Comparison of ENCODE assay signal across 8 cellular contexts in the genomic region with DNA sequence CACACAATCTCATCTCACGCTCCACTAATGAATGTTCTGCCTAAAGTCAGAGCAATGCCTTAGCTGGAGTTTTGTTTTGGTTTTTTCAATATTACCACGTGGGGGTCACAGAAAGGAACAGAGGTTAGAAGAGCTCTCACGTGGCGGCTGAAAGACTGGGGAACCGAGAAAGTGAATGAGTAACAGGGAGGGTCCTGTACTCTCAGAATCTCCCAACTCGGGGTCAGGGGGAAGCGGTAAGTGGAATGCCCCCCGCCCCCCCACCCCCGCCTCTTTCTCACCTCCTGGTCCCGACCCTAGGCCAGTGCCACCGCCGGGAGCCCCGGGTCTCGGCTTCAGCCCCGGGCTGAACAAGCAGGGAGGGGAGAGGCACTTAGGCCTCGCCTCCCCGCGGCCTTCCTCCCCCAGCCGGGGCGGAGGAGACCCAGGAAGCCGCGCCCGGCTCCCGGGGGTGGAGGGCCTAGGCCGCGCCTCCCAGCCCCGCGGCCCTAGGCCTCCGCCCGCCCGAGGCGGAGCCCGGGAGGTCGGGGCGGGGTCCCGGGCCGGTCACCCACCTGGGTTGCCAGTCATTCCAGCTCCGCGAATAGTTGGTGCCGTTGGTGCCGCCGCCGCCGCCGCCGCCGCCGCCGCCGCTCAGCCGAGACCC.
DNase-seq lines count a peak whose midpoint lies in the region; ATAC-seq and TF ChIP-seq lines count a peak whose summit lies in the region.
"Not testable (repeated sequence)": the region's sequence is repeated elsewhere in the genome, so short reads cannot be mapped to it uniquely, and the experiment has no call there.

No MANE protein-coding gene starts in this region.

- in situ Hi-C loops in SK-MEL-5 (cut with HindIII; ENCODE audit: low pct_unique_long_range_greater_than_20kb, low sequenced_read_pairs) = not testable (repeated sequence)

- H3K4me3 ChIP-seq in esophagus squamous epithelium = peak overlapping the region; percentile 71 to 91 (median 80)
- H3K4me3 ChIP-seq in muscle layer of colon (ENCODE audit: low read depth in 1 of 2, low read length in 2 of 2) = peak overlapping the region in 1 of 2 donors; percentile 71

- H3K27me3 ChIP-seq in esophagus squamous epithelium; muscle layer of colon (ENCODE audit: control insufficient read depth in 1 of 2, insufficient read depth in 2 of 2, low read length in 2 of 2): not testable (repeated sequence)

- not testable (repeated sequence) for TF ChIP-seq POLR2A in esophagus squamous epithelium (IDR thresholded peaks at IDR 0.05)

- H3K4me1 ChIP-seq in esophagus squamous epithelium = peaks cover 0 to 31% (median 4%) of the 10 kb centered on the region in 3 donors
- not testable (repeated sequence) for H3K4me1 ChIP-seq in muscle layer of colon (ENCODE audit: insufficient read depth, low read length)

- not testable (repeated sequence) for TF ChIP-seq CTCF in esophagus squamous epithelium (IDR thresholded peaks at IDR 0.05)

- not testable (repeated sequence) for H3K9ac ChIP-seq in muscle layer of colon (ENCODE audit: low read length)

- intact Hi-C loops in esophagus squamous epithelium (cut with DNase I) = not testable (repeated sequence)

- ATAC-seq in GM21717 (IDR thresholded peaks at IDR 0.05; ENCODE audit: unreplicated experiment) (peak; percentile 37), HG03565 (IDR thresholded peaks at IDR 0.05; ENCODE audit: unreplicated experiment) (peak; percentile 23)

- DNase-seq in COR-L47 (lab: John Stamatoyannopoulos, UW) = peak; percentile 45
- peak; percentile 38 for DNase-seq in SK-MEL-5 (ENCODE audit: low read depth, low spot score)
- DNase-seq in activated effector memory CD4-positive, alpha-beta T cell treated with anti-CD3 and anti-CD28 coated beads, Interleukin-2, amount 50 U/mL, for 16 hours = peak; percentile 91
- not testable (repeated sequence) for DNase-seq in esophagus squamous epithelium (lab: John Stamatoyannopoulos, UW)
- DNase-seq in stimulated activated CD8-positive, alpha-beta memory T cell treated with anti-CD3 and anti-CD28 coated beads, Interleukin-15, amount 100 ng/mL, for 48 hours (ENCODE audit: low read depth in 2 of 2) = peak; percentile 63 to 70

- 0 to 1% methylated on average over 1 to 8 of the region's 51 CpGs for WGBS in esophagus squamous epithelium, 2 donors

- H3K9me3 ChIP-seq in esophagus squamous epithelium; muscle layer of colon (ENCODE audit: low read length): not testable (repeated sequence)

- H3K36me3 ChIP-seq in esophagus squamous epithelium; muscle layer of colon (ENCODE audit: insufficient read depth, low read length): not testable (repeated sequence)

- H3K27ac ChIP-seq in esophagus squamous epithelium = peak overlapping the region; percentile 98 to 100 (median 98)
- H3K27ac ChIP-seq in muscle layer of colon (ENCODE audit: low read depth, low read length) = peak overlapping the region; percentile 90
